26 cellular contexts compared by ENCODE assay signal in genomic region chr3:177995006-177995732, GRCh38.
DNase-seq lines count a peak whose midpoint lies in the region; ATAC-seq and TF ChIP-seq lines count a peak whose summit lies in the region.
"Had no signal": no experiment of that assay in that cellular context is flagged by ENCODE, and none has a peak within 500 bp of the region (broad histone marks: within the 10 kb centered on the region; RNA-seq: fewer than 3 reads in every experiment).

No MANE protein-coding gene starts in this region.

- H3K36me3 ChIP-seq in naive thymus-derived CD4-positive, alpha-beta T cell (ENCODE audit: control insufficient read depth in 2 of 3, insufficient read depth in 3 of 3, low read length in 3 of 3): no peaks in the 10 kb centered on the region
- H3K36me3 ChIP-seq: ascending aorta, heart left ventricle, left lung, upper lobe of left lung had no signal

- no peak overlapping the region for H3K4me3 ChIP-seq in naive thymus-derived CD4-positive, alpha-beta T cell (ENCODE audit: low read length)
- H3K4me3 ChIP-seq: ascending aorta, heart left ventricle, left lung, psoas muscle, upper lobe of left lung had no signal

- H3K4me1 ChIP-seq in naive thymus-derived CD4-positive, alpha-beta T cell (ENCODE audit: control insufficient read depth in 2 of 2, insufficient read depth in 2 of 2, low read length in 2 of 2): peaks cover 6 to 8% of the 10 kb centered on the region in 2 donors
- H3K4me1 ChIP-seq: ascending aorta, heart left ventricle, left lung, psoas muscle, upper lobe of left lung had no signal

- no peak overlapping the region for H3K4me3 Mint-ChIP-seq in T-cell
- no peak overlapping the region for H3K4me3 Mint-ChIP-seq in chondrocyte (ENCODE audit: unreplicated experiment)
- H3K4me3 Mint-ChIP-seq in naive thymus-derived CD4-positive, alpha-beta T cell: peak overlapping the region in 1 of 10 donors; percentile 22
- H3K4me3 Mint-ChIP-seq: B cell, endodermal cell, neural crest cell had no signal

- H3K9me3 Mint-ChIP-seq in T-cell (peaks cover 6 to 10% (median 7%) of the 10 kb centered on the region in 3 donors), chondrocyte (ENCODE audit: low read depth) (peaks cover 6% of the 10 kb centered on the region)
- H3K9me3 Mint-ChIP-seq in naive thymus-derived CD4-positive, alpha-beta T cell: peaks cover 6 to 19% (median 7%) of the 10 kb centered on the region in 11 donors
- H3K9me3 Mint-ChIP-seq: neural crest cell had no signal

- CTCF ChIA-PET in T-cell (lab: Charles Lee): interaction anchor here in 1 of 2 donors (0.5 kb wide), 1 partner anchor 42 kb away, joined by 7 read pairs; no protein-coding TSS in a partner anchor
- CTCF ChIA-PET in naive thymus-derived CD4-positive, alpha-beta T cell (lab: Charles Lee): no interaction called here

- no peaks in the 10 kb centered on the region for H3K27me3 Mint-ChIP-seq in T-cell
- no peaks in the 10 kb centered on the region for H3K27me3 Mint-ChIP-seq in chondrocyte (ENCODE audit: low read depth)
- H3K27me3 Mint-ChIP-seq in naive thymus-derived CD4-positive, alpha-beta T cell: no peaks in the 10 kb centered on the region
- H3K27me3 Mint-ChIP-seq: B cell had no signal

- no peaks in the 10 kb centered on the region for H3K27me3 ChIP-seq in naive thymus-derived CD4-positive, alpha-beta T cell (ENCODE audit: control insufficient read depth in 2 of 2, insufficient read depth in 2 of 2, low read length in 2 of 2)
- H3K27me3 ChIP-seq: ascending aorta, heart left ventricle, left lung, upper lobe of left lung had no signal

- POLR2A ChIA-PET in T-cell (lab: Charles Lee): interaction anchor here in 1 of 2 donors (0.8 kb wide), 1 partner anchor 24 kb away, joined by 3 read pairs; no protein-coding TSS in a partner anchor
- POLR2A ChIA-PET in naive thymus-derived CD4-positive, alpha-beta T cell (lab: Charles Lee): no interaction called here

- H3K27ac Mint-ChIP-seq in T-cell: peak overlapping the region; percentile 2 to 25
- peak overlapping the region; percentile 18 for H3K27ac Mint-ChIP-seq in chondrocyte (ENCODE audit: unreplicated experiment)
- H3K27ac Mint-ChIP-seq in naive thymus-derived CD4-positive, alpha-beta T cell: peak overlapping the region in 7 of 9 donors; percentile 16 to 52 (median 40)
- H3K27ac Mint-ChIP-seq: B cell, endodermal cell had no signal

- H3K27ac ChIP-seq in naive thymus-derived CD4-positive, alpha-beta T cell (ENCODE audit: low read depth, low read length): no peak overlapping the region
- H3K27ac ChIP-seq: 22Rv1, ascending aorta, heart left ventricle, left lung, psoas muscle, upper lobe of left lung had no signal

- intact Hi-C loops in naive thymus-derived CD4-positive, alpha-beta T cell (cut with micrococcal nuclease): loop anchor here (5.0 to 10.0 kb wide), 2 partner anchors 940 to 1567 kb away; partner anchors contain the start of gene ACTL6A (in 1 of the 2)

- H3K36me3 Mint-ChIP-seq in T-cell: peaks cover 6% of the 10 kb centered on the region
- peaks cover 4% of the 10 kb centered on the region for H3K36me3 Mint-ChIP-seq in chondrocyte (ENCODE audit: low read depth)
- peaks cover 7 to 13% (median 9%) of the 10 kb centered on the region in 5 donors for H3K36me3 Mint-ChIP-seq in naive thymus-derived CD4-positive, alpha-beta T cell

- TF ChIP-seq CTCF in chondrocyte (IDR thresholded peaks at IDR 0.05): no peak

- peaks cover 0 to 10% (median 0%) of the 10 kb centered on the region in 3 experiments for H3K9me3 ChIP-seq in naive thymus-derived CD4-positive, alpha-beta T cell (ENCODE audit: control insufficient read depth in 2 of 3, low read length in 3 of 3)
- H3K9me3 ChIP-seq: Caco-2, psoas muscle, upper lobe of left lung had no signal

- no peak for DNase-seq in activated CD4-positive, CD25-positive, alpha-beta regulatory T cell treated with anti-CD3 and anti-CD28 coated beads, Interleukin-2, amount 50 U/mL, for 72 hours
- DNase-seq in T-cell (no peak), chondrocyte (ENCODE audit: low spot score) (no peak), NCI-H2196 (lab: John Stamatoyannopoulos, UW; ENCODE audit: unreplicated experiment) (no peak), NCI-H524 treated with DMSO at 0.1 percent for 48 hours (lab: John Stamatoyannopoulos, UW) (no peak)
- no peak for DNase-seq in naive thymus-derived CD4-positive, alpha-beta T cell
- DNase-seq: Caco-2; endodermal cell; HCEC 1CT; KBM-7; left lung; midbrain; NCI-H1694 treated with DMSO at 0.1 percent for 48 hours; NCI-H82; psoas muscle; small intestine; stimulated activated CD4-positive, alpha-beta T cell treated with anti-CD3 and anti-CD28 coated beads, Interleukin-2, amount 100 ng/mL, for 48 hours; SW 1271; upper lobe of left lung had no signal

- peak; percentile 63 to 68 for ATAC-seq in activated CD4-positive, CD25-positive, alpha-beta regulatory T cell treated with anti-CD3 and anti-CD28 coated beads, Interleukin-2, amount 50 U/mL, for 24 hours
- no peak for ATAC-seq in T-cell (replicated peaks in 1 of 4)
- ATAC-seq in naive thymus-derived CD4-positive, alpha-beta T cell: no peak
- no peak for ATAC-seq in GM21737 (IDR thresholded peaks at IDR 0.05; ENCODE audit: unreplicated experiment)
- ATAC-seq: heart left ventricle, left lung, psoas muscle had no signal

- H3K4me1 Mint-ChIP-seq in T-cell: peaks cover 14 to 23% (median 20%) of the 10 kb centered on the region in 3 donors
- peaks cover 6% of the 10 kb centered on the region for H3K4me1 Mint-ChIP-seq in chondrocyte (ENCODE audit: low read depth)
- peaks cover 5 to 28% (median 23%) of the 10 kb centered on the region in 7 donors for H3K4me1 Mint-ChIP-seq in naive thymus-derived CD4-positive, alpha-beta T cell
- H3K4me1 Mint-ChIP-seq: B cell had no signal

Comparison
In these comparisons a context has a peak if more than half of its experiments do, and no peak if none do; other contexts are left out.
1. ATAC-seq: peak in activated CD4-positive, CD25-positive, alpha-beta regulatory T cell treated with anti-CD3 and anti-CD28 coated beads, Interleukin-2, amount 50 U/mL, for 24 hours (2 of 2); none in T-cell (0 of 4), naive thymus-derived CD4-positive, alpha-beta T cell (single experiment) and GM21737 (single experiment).
2. Peak in every context shown above with its lines, with median percentiles within 50 percentile points of each other: H3K27ac Mint-ChIP-seq.